In the genomic region with DNA sequence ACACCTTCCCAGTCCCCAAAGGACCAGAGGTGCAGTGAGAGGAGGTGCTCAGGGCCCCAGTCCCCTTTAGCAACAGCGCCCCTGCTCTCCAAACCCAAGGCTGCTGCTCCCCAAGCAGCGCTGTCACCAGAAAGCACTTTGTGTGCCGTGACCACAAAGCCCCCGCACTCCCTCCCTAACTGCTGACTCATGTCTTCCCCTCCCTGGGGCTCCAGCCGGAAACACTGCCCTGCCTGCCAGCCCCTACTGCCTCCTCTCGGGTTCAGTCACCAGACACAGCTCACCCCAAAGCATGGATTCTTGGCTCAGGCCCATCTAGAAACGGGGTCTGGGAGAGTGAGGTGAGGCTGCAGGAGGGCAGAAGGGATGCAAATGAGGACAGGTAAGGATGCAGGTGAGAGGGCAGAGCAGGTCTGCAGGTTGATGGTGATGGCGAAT, we compare ENCODE assay signal across 1 cellular context.
A peak's percentile ranks its signal among the peaks of the same experiment; 100 is the strongest.
TF ChIP-seq lines count a peak whose summit lies in the region.

No MANE protein-coding gene starts in this region.

TF ChIP-seq in K562, 482 proteins besides CTCF, POLR2A, EP300 and RAD21 (continued from another document and continues in another):
- TF ChIP-seq ZMIZ1 (IDR thresholded peaks at IDR 0.05; ENCODE audit: low read depth in 2 of 2, low read length in 2 of 2) = no peak
- no peak for TF ChIP-seq POLR2AphosphoS2 (IDR thresholded peaks at IDR 0.05; ENCODE audit: low read length)
- no peak for TF ChIP-seq RBM15 (IDR thresholded peaks at IDR 0.05; ENCODE audit: insufficient read depth, low read length)
- TF ChIP-seq SREBF1 (IDR thresholded peaks at IDR 0.05; ENCODE audit: borderline replicate concordance, low read depth, low read length) = no peak
- no peak for TF ChIP-seq PTBP1 (IDR thresholded peaks at IDR 0.05; ENCODE audit: low read depth, low read length)
- TF ChIP-seq ZBTB7A (IDR thresholded peaks at IDR 0.05; ENCODE audit: borderline replicate concordance, control insufficient read depth, low read depth, low read length) = peak; percentile 79; the same call in 1 of the 2 replicates
- no peak for TF ChIP-seq E4F1 (CRISPR knock-in tag; IDR thresholded peaks at IDR 0.05; ENCODE audit: borderline replicate concordance)
- no peak for TF ChIP-seq ZNF586 (CRISPR knock-in tag; conservative IDR thresholded peaks at IDR 0.05)
- no peak for TF ChIP-seq ZNF274 (IDR thresholded peaks at IDR 0.05; ENCODE audit: borderline replicate concordance, low read depth, low read length)
- peak; percentile 70; the same call in 1 of the 2 replicates for TF ChIP-seq MTA1 (IDR thresholded peaks at IDR 0.05; ENCODE audit: borderline replicate concordance)
- TF ChIP-seq TFAM (CRISPR knock-in tag; conservative IDR thresholded peaks at IDR 0.05) = no peak
- no peak; the same call in 1 of the 2 replicates for TF ChIP-seq NFE2L1 (tag; IDR thresholded peaks at IDR 0.05; ENCODE audit: borderline replicate concordance, low read depth)
- TF ChIP-seq GABPA (tag; conservative IDR thresholded peaks at IDR 0.05; ENCODE audit: low read depth) = peak; percentile 74
- TF ChIP-seq MTA3 (IDR thresholded peaks at IDR 0.05; ENCODE audit: borderline replicate concordance) = peak; percentile 86; the same call in 1 of the 2 replicates
- no peak for TF ChIP-seq ESRRB (CRISPR knock-in tag; IDR thresholded peaks at IDR 0.05; ENCODE audit: borderline replicate concordance)
- no peak for TF ChIP-seq FIP1L1 (IDR thresholded peaks at IDR 0.05; ENCODE audit: low read depth, low read length, poor library complexity, severe bottlenecking)
- no peak for TF ChIP-seq NR2F6 (CRISPR knock-in tag; IDR thresholded peaks at IDR 0.05)
- no peak for TF ChIP-seq NR0B1 (IDR thresholded peaks at IDR 0.05; ENCODE audit: partially characterized antibody)
- no peak for TF ChIP-seq HNRNPL (IDR thresholded peaks at IDR 0.05; ENCODE audit: low read depth, low read length)
- no peak for TF ChIP-seq ZNF717 (CRISPR knock-in tag; IDR thresholded peaks at IDR 0.05)
- TF ChIP-seq BDP1 (IDR thresholded peaks at IDR 0.05; ENCODE audit: insufficient read depth, insufficient read length) = no peak
- no peak for TF ChIP-seq CBX8 (IDR thresholded peaks at IDR 0.05; ENCODE audit: borderline replicate concordance, extremely low read depth, low read depth, low read length, poor library complexity, severe bottlenecking)
- no peak for TF ChIP-seq ASH1L (IDR thresholded peaks at IDR 0.05; ENCODE audit: borderline replicate concordance, low read depth, partially characterized antibody)
- no peak for TF ChIP-seq CEBPB (tag; IDR thresholded peaks at IDR 0.05)
- no peak for TF ChIP-seq ZNF280B (CRISPR knock-in tag; IDR thresholded peaks at IDR 0.05)
- TF ChIP-seq RHOXF2B (CRISPR knock-in tag; conservative IDR thresholded peaks at IDR 0.05) = 0 out of 2 replicates have a peak, but pooled peaks have one; percentile 19
- TF ChIP-seq ZFP91 (CRISPR knock-in tag; IDR thresholded peaks at IDR 0.05) = no peak
- no peak for TF ChIP-seq PRPF4 (IDR thresholded peaks at IDR 0.05; ENCODE audit: insufficient read depth, low read depth, low read length, poor library complexity, severe bottlenecking)
- TF ChIP-seq CREB1 (IDR thresholded peaks at IDR 0.05) = no peak
- TF ChIP-seq CREB1 (CRISPR knock-in tag; IDR thresholded peaks at IDR 0.05) = no peak
- peak; percentile 23; the same call in 1 of the 2 replicates for TF ChIP-seq GABPB1 (CRISPR knock-in tag; IDR thresholded peaks at IDR 0.05)
- no peak for TF ChIP-seq FOXK1 (CRISPR knock-in tag; IDR thresholded peaks at IDR 0.05; ENCODE audit: borderline replicate concordance)
- TF ChIP-seq FOXO4 (CRISPR knock-in tag; IDR thresholded peaks at IDR 0.05) = no peak
- no peak for TF ChIP-seq ADNP (tag; IDR thresholded peaks at IDR 0.05)
- TF ChIP-seq SNRNP70 (optimal IDR thresholded peaks at IDR 0.05; ENCODE audit: low read depth, low read length) = no peak
- TF ChIP-seq, protein P1, sequence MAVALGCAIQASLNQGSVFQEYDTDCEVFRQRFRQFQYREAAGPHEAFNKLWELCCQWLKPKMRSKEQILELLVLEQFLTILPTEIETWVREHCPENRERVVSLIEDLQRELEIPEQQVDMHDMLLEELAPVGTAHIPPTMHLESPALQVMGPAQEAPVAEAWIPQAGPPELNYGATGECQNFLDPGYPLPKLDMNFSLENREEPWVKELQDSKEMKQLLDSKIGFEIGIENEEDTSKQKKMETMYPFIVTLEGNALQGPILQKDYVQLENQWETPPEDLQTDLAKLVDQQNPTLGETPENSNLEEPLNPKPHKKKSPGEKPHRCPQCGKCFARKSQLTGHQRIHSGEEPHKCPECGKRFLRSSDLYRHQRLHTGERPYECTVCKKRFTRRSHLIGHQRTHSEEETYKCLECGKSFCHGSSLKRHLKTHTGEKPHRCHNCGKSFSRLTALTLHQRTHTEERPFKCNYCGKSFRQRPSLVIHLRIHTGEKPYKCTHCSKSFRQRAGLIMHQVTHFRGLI (CRISPR knock-in tag; IDR thresholded peaks at IDR 0.05) = no peak
- no peak for TF ChIP-seq CLOCK (CRISPR knock-in tag; IDR thresholded peaks at IDR 0.05; ENCODE audit: borderline replicate concordance)
- TF ChIP-seq, protein P2, sequence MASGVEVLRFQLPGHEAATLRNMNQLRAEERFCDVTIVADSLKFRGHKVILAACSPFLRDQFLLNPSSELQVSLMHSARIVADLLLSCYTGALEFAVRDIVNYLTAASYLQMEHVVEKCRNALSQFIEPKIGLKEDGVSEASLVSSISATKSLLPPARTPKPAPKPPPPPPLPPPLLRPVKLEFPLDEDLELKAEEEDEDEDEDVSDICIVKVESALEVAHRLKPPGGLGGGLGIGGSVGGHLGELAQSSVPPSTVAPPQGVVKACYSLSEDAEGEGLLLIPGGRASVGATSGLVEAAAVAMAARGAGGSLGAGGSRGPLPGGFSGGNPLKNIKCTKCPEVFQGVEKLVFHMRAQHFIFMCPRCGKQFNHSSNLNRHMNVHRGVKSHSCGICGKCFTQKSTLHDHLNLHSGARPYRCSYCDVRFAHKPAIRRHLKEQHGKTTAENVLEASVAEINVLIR (CRISPR knock-in tag; IDR thresholded peaks at IDR 0.05) = no peak
- TF ChIP-seq IRF2 (CRISPR knock-in tag; IDR thresholded peaks at IDR 0.05) = no peak
- TF ChIP-seq RBFOX2 (IDR thresholded peaks at IDR 0.05; ENCODE audit: low read depth, low read length) = peak; percentile 48; the same call in 1 of the 2 replicates
- no peak for TF ChIP-seq SRSF3 (IDR thresholded peaks at IDR 0.05; ENCODE audit: insufficient read depth, low read length)
